In the genomic region with DNA sequence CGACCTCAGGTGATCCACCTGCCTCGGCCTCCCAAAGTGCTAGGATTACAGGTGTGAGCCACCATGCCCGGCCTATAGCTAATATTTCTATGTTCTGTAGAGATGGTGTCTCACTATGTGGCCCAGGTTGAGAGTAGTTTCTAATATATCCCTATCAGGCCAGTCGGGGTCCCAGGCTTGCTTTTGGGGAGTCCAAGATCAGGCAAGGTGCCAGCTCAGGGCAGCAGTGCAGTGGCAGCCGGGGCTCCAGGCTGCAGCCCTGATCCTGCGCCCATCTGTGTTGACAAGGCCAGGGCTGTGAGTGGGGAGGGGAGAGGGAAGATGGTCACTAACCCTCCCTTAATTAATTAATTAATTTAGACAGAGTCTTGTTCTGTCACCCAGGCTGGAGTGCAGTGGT, we compare ENCODE assay signal across 29 cellular contexts.
"Had no signal": no experiment of that assay in that cellular context is flagged by ENCODE, and none has a peak within 500 bp of the region (broad histone marks: within the 10 kb centered on the region; RNA-seq: fewer than 3 reads in every experiment).

No MANE protein-coding gene starts in this region.

- H3K36me3 ChIP-seq: neural progenitor cell, pancreas, right lobe of liver, sigmoid colon, transverse colon, upper lobe of right lung, uterus had no signal

- H3K36me3 Mint-ChIP-seq: natural killer cell, type B pancreatic cell had no signal

- H3K4me1 Mint-ChIP-seq: naive thymus-derived CD4-positive, alpha-beta T cell; stimulated activated memory B cell treated with anti-CD40 and anti-IgM and Interleukin-4, amounts not matched to agents 10 μg/mL and 1 μg/mL and 100 μg/mL, for 72 hours; stimulated activated naive CD8-positive, alpha-beta T cell treated with anti-CD3 and anti-CD28 coated beads, Interleukin-15, amount 100 ng/mL, for 72 hours had no signal

- H3K9me3 Mint-ChIP-seq: naive thymus-derived CD4-positive, alpha-beta T cell; natural killer cell; nephron; neural progenitor cell; stimulated activated memory B cell treated with anti-CD40 and anti-IgM and Interleukin-4, amounts not matched to agents 10 μg/mL and 1 μg/mL and 100 μg/mL, for 72 hours; stimulated activated naive CD8-positive, alpha-beta T cell treated with anti-CD3 and anti-CD28 coated beads, Interleukin-15, amount 100 ng/mL, for 72 hours; type B pancreatic cell had no signal

- H3K4me1 ChIP-seq: neural progenitor cell, pancreas, psoas muscle, right lobe of liver, sigmoid colon, suprapubic skin, testis, tibial artery, transverse colon, upper lobe of right lung, uterus had no signal

- H3K9me3 ChIP-seq: pancreas, psoas muscle, right lobe of liver, sigmoid colon, suprapubic skin, testis, tibial artery, transverse colon, upper lobe of right lung, uterus had no signal

- H3K4me3 ChIP-seq: neural progenitor cell, pancreas, psoas muscle, right lobe of liver, sigmoid colon, suprapubic skin, testis, tibial artery, transverse colon, upper lobe of right lung, uterus had no signal

- H3K27ac Mint-ChIP-seq: naive thymus-derived CD4-positive, alpha-beta T cell; natural killer cell; nephron; neural progenitor cell; progenitor cell of endocrine pancreas; stimulated activated memory B cell treated with anti-CD40 and anti-IgM and Interleukin-4, amounts not matched to agents 10 μg/mL and 1 μg/mL and 100 μg/mL, for 72 hours; type B pancreatic cell had no signal

- DNase-seq: naive thymus-derived CD4-positive, alpha-beta T cell; natural killer cell; occipital lobe; psoas muscle; sigmoid colon; small intestine; stimulated activated CD4-positive, alpha-beta T cell treated with anti-CD3 and anti-CD28 coated beads, Interleukin-12 subunit alpha, Interleukin-12 subunit beta, amount 100 ng/mL, for 4 hours; stimulated activated CD4-positive, alpha-beta T cell treated with anti-CD3 and anti-CD28 coated beads, Interleukin-1b, Interleukin-23, amount 100 ng/mL, for 48 hours; stimulated activated CD4-positive, alpha-beta T cell treated with anti-CD3 and anti-CD28 coated beads, Interleukin-4, amount 100 ng/mL, for 1 hour; stimulated activated CD4-positive, alpha-beta T cell treated with anti-CD3 and anti-CD28 coated beads, Interleukin-4, amount 100 ng/mL, for 4 hours; stimulated activated CD8-positive, alpha-beta memory T cell treated with anti-CD3 and anti-CD28 coated beads, Interleukin-4, amount 100 ng/mL, for 48 hours; stimulated activated naive CD4-positive, alpha-beta T cell; stimulated activated naive CD8-positive, alpha-beta T cell treated with anti-CD3 and anti-CD28 coated beads, Interleukin-15, amount 100 ng/mL, for 72 hours; stimulated activated naive CD8-positive, alpha-beta T cell treated with anti-CD3 and anti-CD28 coated beads, Interleukin-15, Interleukin-2, amounts not matched to agents 100 U/mL and 50 U/mL, for 24 hours; substantia nigra; testis; tibial artery; transverse colon; upper lobe of right lung; uterus had no signal

- H3K9ac ChIP-seq: neural progenitor cell had no signal

- ATAC-seq: naive thymus-derived CD4-positive, alpha-beta T cell; natural killer cell; psoas muscle; right cardiac atrium; right lobe of liver; stimulated activated memory B cell treated with anti-CD40 and anti-IgM and Interleukin-4, amounts not matched to agents 10 μg/mL and 1 μg/mL and 100 μg/mL, for 72 hours; stimulated activated naive CD8-positive, alpha-beta T cell treated with anti-CD3 and anti-CD28 coated beads, Interleukin-15, amount 100 ng/mL, for 72 hours; stimulated activated naive CD8-positive, alpha-beta T cell treated with anti-CD3 and anti-CD28 coated beads, Interleukin-15, Interleukin-2, amounts not matched to agents 100 U/mL and 50 U/mL, for 24 hours; upper lobe of right lung had no signal

- H3K27me3 ChIP-seq: neural progenitor cell, pancreas, right lobe of liver, sigmoid colon, suprapubic skin, testis, transverse colon, upper lobe of right lung, uterus had no signal

- H3K27me3 Mint-ChIP-seq: naive thymus-derived CD4-positive, alpha-beta T cell; progenitor cell of endocrine pancreas; stimulated activated memory B cell treated with anti-CD40 and anti-IgM and Interleukin-4, amounts not matched to agents 10 μg/mL and 1 μg/mL and 100 μg/mL, for 72 hours; stimulated activated naive CD8-positive, alpha-beta T cell treated with anti-CD3 and anti-CD28 coated beads, Interleukin-15, amount 100 ng/mL, for 72 hours; type B pancreatic cell had no signal

- H3K27ac ChIP-seq: neural progenitor cell, pancreas, psoas muscle, right lobe of liver, sigmoid colon, suprapubic skin, testis, tibial artery, transverse colon, upper lobe of right lung, uterus had no signal

- H3K4me3 Mint-ChIP-seq: naive thymus-derived CD4-positive, alpha-beta T cell; natural killer cell; nephron; neural progenitor cell; stimulated activated memory B cell treated with anti-CD40 and anti-IgM and Interleukin-4, amounts not matched to agents 10 μg/mL and 1 μg/mL and 100 μg/mL, for 72 hours; stimulated activated naive CD8-positive, alpha-beta T cell treated with anti-CD3 and anti-CD28 coated beads, Interleukin-15, amount 100 ng/mL, for 72 hours; type B pancreatic cell had no signal
